1 cellular context compared by ENCODE assay signal in the genomic region with DNA sequence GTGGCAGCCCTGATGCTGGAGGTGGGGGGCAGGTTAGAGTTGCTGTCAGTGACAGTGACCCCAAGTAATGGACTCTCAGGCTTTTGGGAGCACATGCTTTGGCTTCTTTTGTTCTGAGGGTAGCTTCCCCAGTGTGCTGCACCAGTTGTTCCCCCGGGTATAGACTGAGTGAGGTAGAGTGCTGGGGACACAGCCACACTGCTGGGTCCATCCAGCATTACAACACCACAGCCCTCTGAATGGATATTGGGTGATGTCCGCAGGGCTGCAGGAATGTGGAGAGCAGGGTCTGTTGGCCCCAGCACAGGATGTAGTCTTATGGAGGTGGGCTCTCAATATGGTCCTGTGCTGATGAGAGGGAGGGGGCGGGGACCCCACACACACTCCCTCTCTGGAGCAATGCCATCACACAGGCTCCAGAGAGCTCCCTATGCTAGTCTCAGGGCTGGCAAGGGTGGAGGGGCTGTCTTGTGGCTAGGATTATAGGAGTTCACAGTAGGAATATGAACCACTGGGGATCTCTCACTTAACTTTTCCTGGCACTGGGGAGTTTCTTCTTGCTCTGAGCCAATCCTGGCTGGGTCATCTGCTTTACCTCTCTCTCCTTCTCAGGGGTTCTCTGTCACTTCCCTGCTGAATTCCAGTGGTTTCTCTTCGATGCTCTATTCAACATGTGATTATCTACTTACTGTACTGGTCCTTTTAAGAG.
TF ChIP-seq lines count a peak whose summit lies in the region.

No MANE protein-coding gene starts in this region.

TF ChIP-seq in HepG2, 621 proteins besides CTCF, POLR2A, EP300 and RAD21 (continued from another document):
- TF ChIP-seq ZNF256 (CRISPR knock-in tag; conservative IDR thresholded peaks at IDR 0.05) (no peak), RORA (CRISPR knock-in tag; IDR thresholded peaks at IDR 0.05) (no peak), NCOA2 (CRISPR knock-in tag; IDR thresholded peaks at IDR 0.05) (no peak), ZNF281 (CRISPR knock-in tag; IDR thresholded peaks at IDR 0.05; ENCODE audit: borderline replicate concordance) (no peak), BRD4 (CRISPR knock-in tag; IDR thresholded peaks at IDR 0.05) (no peak), CBX2 (IDR thresholded peaks at IDR 0.05; ENCODE audit: low read depth, low read length) (no peak), CBX2 (CRISPR knock-in tag; IDR thresholded peaks at IDR 0.05; ENCODE audit: low read depth) (no peak), SIX1 (CRISPR knock-in tag; IDR thresholded peaks at IDR 0.05; ENCODE audit: borderline replicate concordance) (no peak), DNMT3B (CRISPR knock-in tag; conservative IDR thresholded peaks at IDR 0.05) (no peak)
- TF ChIP-seq, protein P1, sequence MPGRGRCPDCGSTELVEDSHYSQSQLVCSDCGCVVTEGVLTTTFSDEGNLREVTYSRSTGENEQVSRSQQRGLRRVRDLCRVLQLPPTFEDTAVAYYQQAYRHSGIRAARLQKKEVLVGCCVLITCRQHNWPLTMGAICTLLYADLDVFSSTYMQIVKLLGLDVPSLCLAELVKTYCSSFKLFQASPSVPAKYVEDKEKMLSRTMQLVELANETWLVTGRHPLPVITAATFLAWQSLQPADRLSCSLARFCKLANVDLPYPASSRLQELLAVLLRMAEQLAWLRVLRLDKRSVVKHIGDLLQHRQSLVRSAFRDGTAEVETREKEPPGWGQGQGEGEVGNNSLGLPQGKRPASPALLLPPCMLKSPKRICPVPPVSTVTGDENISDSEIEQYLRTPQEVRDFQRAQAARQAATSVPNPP (CRISPR knock-in tag; IDR thresholded peaks at IDR 0.05) = no peak
